In the genomic region with DNA sequence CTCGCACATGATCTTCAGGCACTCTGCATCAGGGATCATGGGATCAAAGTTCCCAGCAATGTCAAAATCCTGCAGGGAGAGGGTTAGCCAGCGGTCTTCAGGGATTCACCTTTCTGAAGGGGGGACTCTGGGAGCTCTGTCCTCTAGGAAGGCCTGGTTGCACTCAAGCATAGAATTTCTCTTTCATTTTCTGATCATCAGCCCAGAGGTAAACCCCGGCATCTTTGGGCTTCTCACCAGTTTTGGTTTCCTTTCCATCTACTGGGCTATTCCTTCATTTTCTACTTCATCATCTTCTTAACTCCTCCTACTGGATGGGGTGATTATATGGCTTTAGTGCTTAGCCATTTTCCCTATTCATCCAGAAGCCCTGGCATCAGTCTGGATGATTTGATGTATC, we compare ENCODE assay signal across 20 cellular contexts. TPM values are rescaled to one million over a fixed set of nuclear protein-coding genes. Genes with fewer than 3 reads are reported as not detected.
DNase-seq lines count a peak whose midpoint lies in the region; ATAC-seq and TF ChIP-seq lines count a peak whose summit lies in the region.
"Had no signal": no experiment of that assay in that cellular context is flagged by ENCODE, and none has a peak within 500 bp of the region (broad histone marks: within the 10 kb centered on the region; RNA-seq: fewer than 3 reads in every experiment).

No MANE protein-coding gene starts in this region.

- no peak overlapping the region for H3K4me3 ChIP-seq in psoas muscle
- H3K4me3 ChIP-seq in heart left ventricle, result no peak overlapping the region
- H3K4me3 ChIP-seq: body of pancreas, right atrium auricular region, testis had no signal

- CTCF ChIA-PET in activated CD8-positive, alpha-beta memory T cell treated with anti-CD3 and anti-CD28 coated beads, Interleukin-2, amount 10 ng/mL, durations not matched to agents 7 days and 5 days (lab: Charles Lee), result interaction anchor here (1.4 kb wide), 1 partner anchor 22 kb away, joined by 3 read pairs; a partner anchor contains a TSS

- no peak for TF ChIP-seq POLR2A in heart left ventricle (IDR thresholded peaks at IDR 0.05)

- no peak overlapping the region for H3K4me3 Mint-ChIP-seq in activated CD8-positive, alpha-beta memory T cell treated with anti-CD3 and anti-CD28 coated beads, Interleukin-2, amount 10 ng/mL, durations not matched to agents 7 days and 5 days
- H3K4me3 Mint-ChIP-seq in stimulated activated effector memory CD8-positive, alpha-beta T cell treated with anti-CD3 and anti-CD28 coated beads, Interleukin-12 subunit alpha, Interleukin-12 subunit beta, amount 100 ng/mL, for 72 hours, result no peak overlapping the region
- H3K4me3 Mint-ChIP-seq: CD4-positive, CD25-positive, alpha-beta regulatory T cell; nephron progenitor cell had no signal

- no peak overlapping the region for H3K27ac ChIP-seq in psoas muscle
- no peak overlapping the region for H3K27ac ChIP-seq in heart left ventricle
- H3K27ac ChIP-seq: body of pancreas, KMS-11, right atrium auricular region, testis had no signal

- H3K9me3 ChIP-seq in psoas muscle (no peaks in the 10 kb centered on the region), heart left ventricle (no peaks in the 10 kb centered on the region)
- H3K9me3 ChIP-seq: body of pancreas, right atrium auricular region, testis had no signal

- peaks cover 9% of the 10 kb centered on the region for H3K4me1 Mint-ChIP-seq in activated CD8-positive, alpha-beta memory T cell treated with anti-CD3 and anti-CD28 coated beads, Interleukin-2, amount 10 ng/mL, durations not matched to agents 7 days and 5 days
- H3K4me1 Mint-ChIP-seq in stimulated activated effector memory CD8-positive, alpha-beta T cell treated with anti-CD3 and anti-CD28 coated beads, Interleukin-12 subunit alpha, Interleukin-12 subunit beta, amount 100 ng/mL, for 72 hours, result no peaks in the 10 kb centered on the region
- H3K4me1 Mint-ChIP-seq: CD4-positive, CD25-positive, alpha-beta regulatory T cell; nephron progenitor cell had no signal

- H3K9me3 Mint-ChIP-seq in activated CD8-positive, alpha-beta memory T cell treated with anti-CD3 and anti-CD28 coated beads, Interleukin-2, amount 10 ng/mL, durations not matched to agents 7 days and 5 days (ENCODE audit: low read depth), result no peaks in the 10 kb centered on the region
- H3K9me3 Mint-ChIP-seq in stimulated activated effector memory CD8-positive, alpha-beta T cell treated with anti-CD3 and anti-CD28 coated beads, Interleukin-12 subunit alpha, Interleukin-12 subunit beta, amount 100 ng/mL, for 72 hours, result no peaks in the 10 kb centered on the region
- H3K9me3 Mint-ChIP-seq: CD4-positive, CD25-positive, alpha-beta regulatory T cell; nephron progenitor cell had no signal

- TF ChIP-seq CTCF in psoas muscle (IDR thresholded peaks at IDR 0.05) (no peak), heart left ventricle (IDR thresholded peaks at IDR 0.05) (no peak)

- intact Hi-C loops in psoas muscle (cut with DNase I), result no loop called here
- intact Hi-C loops in posterior cingulate gyrus (cut with DNase I), result no loop called here
- intact Hi-C loops in heart left ventricle (cut with DNase I), result no loop called here

- no peaks in the 10 kb centered on the region for H3K27me3 Mint-ChIP-seq in activated CD8-positive, alpha-beta memory T cell treated with anti-CD3 and anti-CD28 coated beads, Interleukin-2, amount 10 ng/mL, durations not matched to agents 7 days and 5 days
- H3K27me3 Mint-ChIP-seq: CD4-positive, CD25-positive, alpha-beta regulatory T cell had no signal

- ATAC-seq in activated CD8-positive, alpha-beta memory T cell treated with anti-CD3 and anti-CD28 coated beads, Interleukin-2, amount 10 ng/mL, durations not matched to agents 7 days and 5 days, result peak; percentile 37
- ATAC-seq in GM21390 (IDR thresholded peaks at IDR 0.05; ENCODE audit: unreplicated experiment), result peak; percentile 80
- ATAC-seq in HG03139 (IDR thresholded peaks at IDR 0.05; ENCODE audit: unreplicated experiment), result peak; percentile 44
- ATAC-seq in stimulated activated effector memory CD8-positive, alpha-beta T cell treated with anti-CD3 and anti-CD28 coated beads, Interleukin-12 subunit alpha, Interleukin-12 subunit beta, amount 100 ng/mL, for 72 hours, result no peak
- no peak for ATAC-seq in psoas muscle
- ATAC-seq in heart left ventricle, result no peak
- ATAC-seq: body of pancreas had no signal

- H3K36me3 ChIP-seq in psoas muscle (ENCODE audit: insufficient read depth in 1 of 2, low read depth in 1 of 2) (peaks cover 16 to 100% of the 10 kb centered on the region in 2 donors), heart left ventricle (peaks cover 0 to 99% (median 96%) of the 10 kb centered on the region in 9 donors)

- H3K27ac Mint-ChIP-seq in activated CD8-positive, alpha-beta memory T cell treated with anti-CD3 and anti-CD28 coated beads, Interleukin-2, amount 10 ng/mL, durations not matched to agents 7 days and 5 days, result peak overlapping the region; percentile 69
- peak overlapping the region; percentile 23 for H3K27ac Mint-ChIP-seq in stimulated activated effector memory CD8-positive, alpha-beta T cell treated with anti-CD3 and anti-CD28 coated beads, Interleukin-12 subunit alpha, Interleukin-12 subunit beta, amount 100 ng/mL, for 72 hours
- H3K27ac Mint-ChIP-seq: nephron progenitor cell had no signal

- DNase-seq in activated CD8-positive, alpha-beta memory T cell treated with anti-CD3 and anti-CD28 coated beads, Interleukin-2, amount 10 ng/mL, durations not matched to agents 7 days and 5 days, result no peak
- DNase-seq in activated CD8-positive, alpha-beta memory T cell treated with anti-CD3 and anti-CD28 coated beads, Interleukin-2, amount 50 U/mL, for 48 hours, result no peak
- DNase-seq in stimulated activated effector memory CD8-positive, alpha-beta T cell treated with anti-CD3 and anti-CD28 coated beads, Interleukin-12 subunit alpha, Interleukin-12 subunit beta, amount 100 ng/mL, for 72 hours (ENCODE audit: low spot score in 2 of 2), result no peak
- DNase-seq in psoas muscle, result no peak
- no peak for DNase-seq in posterior cingulate gyrus
- no peak for DNase-seq in heart left ventricle
- DNase-seq: activated CD4-positive, alpha-beta T cell treated with anti-CD3 and anti-CD28 coated beads, Interleukin-2, amount 50 U/mL, for 1 hour; activated gamma-delta T cell treated with Interleukin-2 at 50 U/mL for 16 hours; body of pancreas; CD4-positive, CD25-positive, alpha-beta regulatory T cell; erythroblast; NCI-H345; nephron progenitor cell; Right ventricle myocardium superior; stimulated activated CD4-positive, alpha-beta T cell treated with anti-CD3 and anti-CD28 coated beads, Interleukin-2, amount 100 ng/mL, for 24 hours; testis had no signal

- H3K27me3 ChIP-seq in psoas muscle (ENCODE audit: insufficient read depth in 3 of 3, low read length in 2 of 3) (no peaks in the 10 kb centered on the region), heart left ventricle (no peaks in the 10 kb centered on the region)
- H3K27me3 ChIP-seq: body of pancreas, right atrium auricular region, testis had no signal

- H3K4me1 ChIP-seq in psoas muscle (no peaks in the 10 kb centered on the region), heart left ventricle (no peaks in the 10 kb centered on the region)
- H3K4me1 ChIP-seq: body of pancreas, right atrium auricular region, testis had no signal

- WGBS in psoas muscle, 3 donors, result 83 to 95% (median 95%) methylated on average over 3 of the region's 3 CpGs
- 79 to 100% (median 97%) methylated on average over 3 of the region's 3 CpGs for WGBS in heart left ventricle, 4 donors

- H3K36me3 Mint-ChIP-seq in activated CD8-positive, alpha-beta memory T cell treated with anti-CD3 and anti-CD28 coated beads, Interleukin-2, amount 10 ng/mL, durations not matched to agents 7 days and 5 days, result peaks cover 30% of the 10 kb centered on the region
- H3K36me3 Mint-ChIP-seq in stimulated activated effector memory CD8-positive, alpha-beta T cell treated with anti-CD3 and anti-CD28 coated beads, Interleukin-12 subunit alpha, Interleukin-12 subunit beta, amount 100 ng/mL, for 72 hours, result peaks cover 96% of the 10 kb centered on the region

RNA-seq across cellular contexts. Expression of a gene that starts 4.6 kb away (rescaled TPM):
- total RNA-seq in activated CD8-positive, alpha-beta memory T cell treated with anti-CD3 and anti-CD28 coated beads, Interleukin-2, amount 10 ng/mL, durations not matched to agents 7 days and 5 days, result 1 to 10 TPM; 2.8 to 2.9 TPM
- total RNA-seq in psoas muscle, result 1 to 10 TPM in 2 of 4 donors, under 1 TPM in 2; 0.30 to 1.3 (median 0.87) TPM
- 1 to 10 TPM in 1 of 3 donors, under 1 TPM in 2; 0.37 to 1.5 (median 0.61) TPM for polyA plus RNA-seq in psoas muscle
- under 1 TPM in 7 of 9 donors, not detected in 2; 0.16 to 0.75 (median 0.51) TPM for total RNA-seq in heart left ventricle
- under 1 TPM; 0.53 to 0.95 TPM for polyA plus RNA-seq in heart left ventricle
- polyA plus RNA-seq: CD4-positive, CD25-positive, alpha-beta regulatory T cell had no signal

RNA-seq across cellular contexts. Expression of a gene that starts 13.2 kb away (rescaled TPM):
- total RNA-seq in activated CD8-positive, alpha-beta memory T cell treated with anti-CD3 and anti-CD28 coated beads, Interleukin-2, amount 10 ng/mL, durations not matched to agents 7 days and 5 days, result 10 to 100 TPM; 75.9 to 93.9 TPM
- total RNA-seq in psoas muscle (10 to 100 TPM; 29.5 to 48.1 (median 38.9) TPM), heart left ventricle (10 to 100 TPM; 31.3 to 43.9 (median 36.0) TPM)
- polyA plus RNA-seq in psoas muscle (10 to 100 TPM; 39.1 to 58.0 (median 45.2) TPM), heart left ventricle (10 to 100 TPM; 45.3 to 58.6 TPM)

RNA-seq across cellular contexts. Expression of a gene that starts 13.2 kb away (rescaled TPM):
- 10 to 100 TPM; 38.7 to 40.6 TPM for total RNA-seq in activated CD8-positive, alpha-beta memory T cell treated with anti-CD3 and anti-CD28 coated beads, Interleukin-2, amount 10 ng/mL, durations not matched to agents 7 days and 5 days
- total RNA-seq in psoas muscle (10 to 100 TPM in 3 of 4 donors, 1 to 10 TPM in 1; 9.9 to 20.9 (median 13.3) TPM), heart left ventricle (10 to 100 TPM in 8 of 9 donors, 1 to 10 TPM in 1; 9.6 to 17.5 (median 12.2) TPM)
- polyA plus RNA-seq in psoas muscle (10 to 100 TPM; 12.3 to 33.4 (median 26.9) TPM), heart left ventricle (10 to 100 TPM; 11.0 to 19.3 TPM)

RNA-seq across cellular contexts. Expression of a gene that starts 13.3 kb away (rescaled TPM):
- 10 to 100 TPM; 30.7 to 36.6 TPM for total RNA-seq in activated CD8-positive, alpha-beta memory T cell treated with anti-CD3 and anti-CD28 coated beads, Interleukin-2, amount 10 ng/mL, durations not matched to agents 7 days and 5 days
- 10 to 100 TPM; 19.8 to 35.1 (median 23.2) TPM for total RNA-seq in psoas muscle
- 10 to 100 TPM; 23.8 to 40.9 (median 38.0) TPM for polyA plus RNA-seq in psoas muscle
- total RNA-seq in heart left ventricle, result 10 to 100 TPM; 20.0 to 31.7 (median 24.6) TPM
- polyA plus RNA-seq in heart left ventricle, result 10 to 100 TPM; 17.4 to 31.3 TPM

RNA-seq across cellular contexts. Expression of a gene that starts 22.3 kb away (rescaled TPM):
- 10 to 100 TPM; 45.0 to 58.6 TPM for total RNA-seq in activated CD8-positive, alpha-beta memory T cell treated with anti-CD3 and anti-CD28 coated beads, Interleukin-2, amount 10 ng/mL, durations not matched to agents 7 days and 5 days
- 10 to 100 TPM; 44.7 to 54.5 (median 47.5) TPM for total RNA-seq in psoas muscle
- polyA plus RNA-seq in psoas muscle, result 100 to 1,000 TPM in 1 of 3 donors, 10 to 100 TPM in 2; 78.0 to 136 (median 81.4) TPM
- 10 to 100 TPM; 25.0 to 39.5 (median 33.9) TPM for total RNA-seq in heart left ventricle
- polyA plus RNA-seq in heart left ventricle, result 10 to 100 TPM; 56.0 to 72.9 TPM

Comparison
In these comparisons a context has a peak if more than half of its experiments do, and no peak if none do; other contexts are left out.
1. ATAC-seq: peak in activated CD8-positive, alpha-beta memory T cell treated with anti-CD3 and anti-CD28 coated beads, Interleukin-2, amount 10 ng/mL, durations not matched to agents 7 days and 5 days (single experiment), GM21390 (single experiment) and HG03139 (single experiment); none in stimulated activated effector memory CD8-positive, alpha-beta T cell treated with anti-CD3 and anti-CD28 coated beads, Interleukin-12 subunit alpha, Interleukin-12 subunit beta, amount 100 ng/mL, for 72 hours (single experiment), psoas muscle (0 of 4) and heart left ventricle (0 of 4).